In the genomic region with DNA sequence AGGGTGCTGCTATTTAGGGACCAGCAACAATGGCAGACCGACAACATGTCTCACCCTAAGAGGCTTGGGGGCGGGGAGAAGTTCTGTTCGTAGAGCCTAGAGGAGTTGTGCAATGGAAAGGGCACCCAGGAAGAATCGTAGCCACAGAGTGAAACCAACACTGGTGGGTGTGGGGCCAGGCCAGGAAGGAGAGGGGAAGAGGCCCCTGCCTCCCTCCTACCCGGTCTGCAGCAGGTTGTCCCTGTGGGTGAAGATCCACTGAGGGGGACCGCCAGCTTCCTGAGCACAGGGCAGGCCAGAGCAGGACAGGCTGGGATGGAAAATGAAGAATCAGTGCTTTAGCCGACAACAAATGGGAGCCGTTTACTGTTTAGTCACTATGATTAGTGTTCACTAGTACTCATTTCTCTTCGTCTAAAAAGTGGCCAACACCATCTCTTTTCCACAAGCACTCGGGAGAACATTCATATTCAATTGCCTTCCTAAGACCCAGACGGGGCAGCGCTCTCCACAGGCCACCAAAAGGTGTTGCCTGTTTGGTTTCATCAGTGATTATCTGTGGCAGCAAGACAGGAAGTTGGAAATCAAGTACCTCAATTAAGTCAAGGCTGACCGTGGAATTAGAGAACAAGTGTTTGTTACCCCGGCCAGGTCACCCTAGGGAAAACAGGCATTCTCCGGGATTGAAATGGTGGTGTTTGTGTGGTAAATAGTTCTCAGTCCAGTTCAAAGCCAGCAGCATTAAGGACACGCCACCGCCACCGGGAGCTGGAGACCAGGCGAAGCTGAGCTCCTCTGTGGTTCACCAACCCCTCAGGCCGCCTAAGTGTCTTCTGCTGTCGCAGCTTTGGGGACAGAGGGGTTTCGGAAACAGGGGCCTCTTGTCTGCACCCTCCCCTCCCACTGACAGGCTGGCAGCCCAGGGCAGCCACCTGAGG, we compare ENCODE assay signal across 8 cellular contexts. TPM values are rescaled to one million over a fixed set of nuclear protein-coding genes. Genes with fewer than 3 reads are reported as not detected.
A peak's percentile ranks its signal among the peaks of the same experiment; 100 is the strongest.
DNase-seq lines count a peak whose midpoint lies in the region; ATAC-seq, FAIRE-seq and TF ChIP-seq lines count a peak whose summit lies in the region.

No MANE protein-coding gene starts in this region.

- no peaks in the 10 kb centered on the region; the same call in 2 of the 3 replicates for H3K36me3 Mint-ChIP-seq in GM23338 (ENCODE audit: low read depth)
- H3K36me3 Mint-ChIP-seq in activated naive CD4-positive, alpha-beta T cell treated with anti-CD3 and anti-CD28 coated beads, Interleukin-2, amount 10 ng/mL, durations not matched to agents 7 days and 5 days, result peaks cover 13% of the 10 kb centered on the region

- no peak for FAIRE-seq in RCC 7860 (lab: Jason Lieb, UNC)

- no peak overlapping the region for H3K27ac ChIP-seq in GM23338 (ENCODE audit: low read depth)
- peak overlapping the region; percentile 94 for H3K27ac ChIP-seq in hepatocyte

- H2AFZ ChIP-seq in GM23338 (peak overlapping the region; percentile 91), hepatocyte (peak overlapping the region; percentile 50)

- H3K4me1 Mint-ChIP-seq in GM23338, result peaks cover 41% of the 10 kb centered on the region
- peaks cover 54% of the 10 kb centered on the region for H3K4me1 Mint-ChIP-seq in activated naive CD4-positive, alpha-beta T cell treated with anti-CD3 and anti-CD28 coated beads, Interleukin-2, amount 10 ng/mL, durations not matched to agents 7 days and 5 days

- H3K79me2 ChIP-seq in GM23338 (replicated peaks; ENCODE audit: insufficient read depth) (peaks cover 33% of the 10 kb centered on the region), hepatocyte (peaks cover 32% of the 10 kb centered on the region)

- H3K4me2 ChIP-seq in GM23338 (peak overlapping the region; percentile 85), hepatocyte (peak overlapping the region; percentile 87), skeletal muscle satellite cell (ENCODE audit: low read length) (peak overlapping the region; percentile 88)

- peak overlapping the region; percentile 80 for H3K9ac ChIP-seq in skeletal muscle satellite cell (ENCODE audit: low read depth, low read length)

- no peaks in the 10 kb centered on the region for H3K36me3 ChIP-seq in GM23338 (ENCODE audit: insufficient read depth)
- H3K36me3 ChIP-seq in hepatocyte (replicated peaks; ENCODE audit: insufficient read depth, low read depth), result no peaks in the 10 kb centered on the region
- H3K36me3 ChIP-seq in skeletal muscle satellite cell (ENCODE audit: insufficient read depth, low read length), result no peaks in the 10 kb centered on the region

- H3K4me3 ChIP-seq in GM23338 (peak overlapping the region; percentile 85), hepatocyte (peak overlapping the region; percentile 75), skeletal muscle satellite cell (ENCODE audit: low read length) (peak overlapping the region; percentile 86)

- peaks cover 25% of the 10 kb centered on the region for H3K27me3 Mint-ChIP-seq in GM23338 (ENCODE audit: insufficient read depth, low read depth, poor library complexity)
- H3K27me3 Mint-ChIP-seq in activated naive CD4-positive, alpha-beta T cell treated with anti-CD3 and anti-CD28 coated beads, Interleukin-2, amount 10 ng/mL, durations not matched to agents 7 days and 5 days, result no peaks in the 10 kb centered on the region

- H3K4me3 Mint-ChIP-seq in GM23338, result peak overlapping the region; percentile 58
- H3K4me3 Mint-ChIP-seq in activated naive CD4-positive, alpha-beta T cell treated with anti-CD3 and anti-CD28 coated beads, Interleukin-2, amount 10 ng/mL, durations not matched to agents 7 days and 5 days, result peak overlapping the region; percentile 79

- no peak overlapping the region for H3K27ac Mint-ChIP-seq in GM23338
- peak overlapping the region; percentile 92 for H3K27ac Mint-ChIP-seq in activated naive CD4-positive, alpha-beta T cell treated with anti-CD3 and anti-CD28 coated beads, Interleukin-2, amount 10 ng/mL, durations not matched to agents 7 days and 5 days

- TF ChIP-seq CTCF in GM23338 (conservative IDR thresholded peaks at IDR 0.05; ENCODE audit: low read depth in 2 of 2) (peak in 1 of 2 experiments; percentile 25; a peak in 1 of 4 replicates), hepatocyte (IDR thresholded peaks at IDR 0.05; ENCODE audit: poor library complexity) (no peak)

- H3K9me3 ChIP-seq in hepatocyte (ENCODE audit: low read depth) (no peaks in the 10 kb centered on the region), skeletal muscle satellite cell (replicated peaks; ENCODE audit: low read length) (no peaks in the 10 kb centered on the region)

- peak; percentile 10 for ATAC-seq in GM23338

- CTCF ChIA-PET in activated naive CD4-positive, alpha-beta T cell treated with anti-CD3 and anti-CD28 coated beads, Interleukin-2, amount 10 ng/mL, durations not matched to agents 7 days and 5 days (lab: Charles Lee), result interaction anchor here (1.2 to 2.0 kb wide), 6 partner anchors 13 to 185 kb away, joined by 3 to 6 read pairs (median 4); no protein-coding TSS in a partner anchor

- peaks cover 32% of the 10 kb centered on the region for H3K4me1 ChIP-seq in GM23338 (ENCODE audit: insufficient read depth)
- H3K4me1 ChIP-seq in hepatocyte (ENCODE audit: insufficient read depth), result peaks cover 25% of the 10 kb centered on the region
- peaks cover 5% of the 10 kb centered on the region for H3K4me1 ChIP-seq in skeletal muscle satellite cell (ENCODE audit: control insufficient read depth, insufficient read depth, low read length)

- H3F3A ChIP-seq in GM23338 (replicated peaks; ENCODE audit: low read depth), result peaks cover 4% of the 10 kb centered on the region; the same call in 1 of the 2 replicates

- no peaks in the 10 kb centered on the region; the same call in 2 of the 3 replicates for H3K9me3 Mint-ChIP-seq in GM23338
- H3K9me3 Mint-ChIP-seq in activated naive CD4-positive, alpha-beta T cell treated with anti-CD3 and anti-CD28 coated beads, Interleukin-2, amount 10 ng/mL, durations not matched to agents 7 days and 5 days, result no peaks in the 10 kb centered on the region

- peak; percentile 47 for DNase-seq in GM23338 (ENCODE audit: low spot score)
- DNase-seq in OCI-M1 (lab: John Stamatoyannopoulos, UW), result peak; percentile 38
- peak; percentile 72 for DNase-seq in activated naive CD4-positive, alpha-beta T cell treated with anti-CD3 and anti-CD28 coated beads, Interleukin-2, amount 10 ng/mL, durations not matched to agents 7 days and 5 days
- DNase-seq in hepatocyte (ENCODE audit: low spot score), result no peak
- DNase-seq in NCI-H446 (lab: John Stamatoyannopoulos, UW), result no peak
- DNase-seq in RCC 7860 (ENCODE audit: low spot score), result no peak
- no peak for DNase-seq in OCI-M2 (lab: John Stamatoyannopoulos, UW; ENCODE audit: unreplicated experiment)

- H4K20me1 ChIP-seq in GM23338 (replicated peaks; ENCODE audit: insufficient read depth), result peaks cover 16% of the 10 kb centered on the region
- H4K20me1 ChIP-seq in hepatocyte (ENCODE audit: insufficient read depth, poor library complexity, severe bottlenecking), result peaks cover 14% of the 10 kb centered on the region

- no peaks in the 10 kb centered on the region for H3K9me2 ChIP-seq in GM23338 (ENCODE audit: insufficient read depth)
- no peaks in the 10 kb centered on the region for H3K9me2 ChIP-seq in hepatocyte (replicated peaks; ENCODE audit: insufficient read depth)

- peaks cover 12% of the 10 kb centered on the region for H3K27me3 ChIP-seq in GM23338 (ENCODE audit: insufficient read depth)
- H3K27me3 ChIP-seq in hepatocyte, result no peaks in the 10 kb centered on the region
- peaks cover 7% of the 10 kb centered on the region for H3K27me3 ChIP-seq in skeletal muscle satellite cell (ENCODE audit: control insufficient read depth, insufficient read depth, low read length)

- 41% methylated on average over 22 of the region's 22 CpGs for WGBS in hepatocyte (ENCODE audit: low lambda C conversion rate, missing lambda C conversion rate)

TF ChIP-seq in GM23338, 12 proteins besides CTCF, POLR2A, EP300 and RAD21 (continues in another document):
- 0 out of 2 replicates have a peak, but pooled peaks have one; percentile 5 for TF ChIP-seq POLR2AphosphoS5 (IDR thresholded peaks at IDR 0.05; ENCODE audit: low read depth)

RNA-seq across cellular contexts. Expression of a gene that starts 1.0 kb away (rescaled TPM):
- 35.1 and 52.6 TPM in 2 replicates for total RNA-seq in GM23338 (2014; rRNA removed; shearing (Covaris generic))
- 12.3 and 12.8 TPM in 2 replicates for polyA plus RNA-seq in GM23338 (2016; fragmentation: Nextera tagmentation; extraction: Ambion mirVana)
- 21.9 and 30.8 TPM in 2 replicates for total RNA-seq in hepatocyte
- polyA plus RNA-seq in hepatocyte, result 28.7 and 38.2 TPM in 2 replicates
- 7.2 and 7.6 TPM in 2 replicates for total RNA-seq in skeletal muscle satellite cell (2012; rRNA removed)

Comparison
In these comparisons a context has a peak if more than half of its experiments do, and no peak if none do; other contexts are left out.
1. DNase-seq: peak in GM23338 (single experiment), OCI-M1 (single experiment) and activated naive CD4-positive, alpha-beta T cell treated with anti-CD3 and anti-CD28 coated beads, Interleukin-2, amount 10 ng/mL, durations not matched to agents 7 days and 5 days (single experiment); none in hepatocyte (single experiment), NCI-H446 (0 of 2), RCC 7860 (single experiment) and OCI-M2 (single experiment).
2. Peak in every context shown above with its lines, with median percentiles within 50 percentile points of each other: H3K4me2 ChIP-seq and H3K4me3 ChIP-seq.